Comparison of ENCODE assay signal across 1 cellular context in the genomic region with DNA sequence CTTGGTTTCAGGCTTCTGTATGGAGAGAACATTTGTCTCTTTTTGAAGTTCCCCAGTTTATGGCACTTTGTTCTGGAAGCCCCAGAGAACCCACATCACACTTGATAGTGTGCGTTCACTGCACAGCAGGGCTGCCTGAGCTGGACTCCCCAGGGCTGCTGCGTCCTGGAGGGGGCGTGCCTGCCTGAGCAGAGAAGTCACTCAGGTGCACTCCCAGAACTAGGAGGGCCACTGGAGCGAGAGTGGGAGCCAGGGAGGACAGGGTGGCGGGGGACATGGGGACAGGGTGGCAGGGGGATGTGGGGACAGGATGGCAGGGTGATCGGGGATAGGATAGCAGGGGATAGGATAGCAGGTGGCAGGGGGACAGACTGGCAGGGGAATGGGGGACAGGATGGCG.
TF ChIP-seq lines count a peak whose summit lies in the region.

No MANE protein-coding gene starts in this region.

TF ChIP-seq in HepG2, 621 proteins besides CTCF, POLR2A, EP300 and RAD21:
- no peak for TF ChIP-seq ZBTB3 (CRISPR knock-in tag; IDR thresholded peaks at IDR 0.05; ENCODE audit: borderline replicate concordance, low read depth)
- no peak for TF ChIP-seq ZNF432 (CRISPR knock-in tag; IDR thresholded peaks at IDR 0.05; ENCODE audit: borderline replicate concordance)
- no peak for TF ChIP-seq ZNF501 (CRISPR knock-in tag; IDR thresholded peaks at IDR 0.05)
- no peak for TF ChIP-seq RCOR2 (CRISPR knock-in tag; IDR thresholded peaks at IDR 0.05)
- TF ChIP-seq ZNF639 (CRISPR knock-in tag; conservative IDR thresholded peaks at IDR 0.05): no peak
- no peak for TF ChIP-seq KLF12 (CRISPR knock-in tag; IDR thresholded peaks at IDR 0.05; ENCODE audit: borderline replicate concordance)
- TF ChIP-seq, protein P1, sequence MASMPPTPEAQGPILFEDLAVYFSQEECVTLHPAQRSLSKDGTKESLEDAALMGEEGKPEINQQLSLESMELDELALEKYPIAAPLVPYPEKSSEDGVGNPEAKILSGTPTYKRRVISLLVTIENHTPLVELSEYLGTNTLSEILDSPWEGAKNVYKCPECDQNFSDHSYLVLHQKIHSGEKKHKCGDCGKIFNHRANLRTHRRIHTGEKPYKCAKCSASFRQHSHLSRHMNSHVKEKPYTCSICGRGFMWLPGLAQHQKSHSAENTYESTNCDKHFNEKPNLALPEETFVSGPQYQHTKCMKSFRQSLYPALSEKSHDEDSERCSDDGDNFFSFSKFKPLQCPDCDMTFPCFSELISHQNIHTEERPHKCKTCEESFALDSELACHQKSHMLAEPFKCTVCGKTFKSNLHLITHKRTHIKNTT (CRISPR knock-in tag; IDR thresholded peaks at IDR 0.05): no peak
- no peak for TF ChIP-seq HNRNPLL (IDR thresholded peaks at IDR 0.05; ENCODE audit: low read depth, low read length, poor library complexity, severe bottlenecking)
- TF ChIP-seq ZNF775 (CRISPR knock-in tag; IDR thresholded peaks at IDR 0.05; ENCODE audit: borderline replicate concordance): no peak
- TF ChIP-seq ZBTB33 (CRISPR knock-in tag; IDR thresholded peaks at IDR 0.05): no peak
- TF ChIP-seq ZNF724P (CRISPR knock-in tag; IDR thresholded peaks at IDR 0.05; ENCODE audit: borderline replicate concordance): no peak
